ENCODE assay signal across 16 cellular contexts in genomic region chr10:92407305-92408016, GRCh38.
DNase-seq lines count a peak whose midpoint lies in the region; ATAC-seq and TF ChIP-seq lines count a peak whose summit lies in the region.
"Had no signal": no experiment of that assay in that cellular context is flagged by ENCODE, and none has a peak within 500 bp of the region (broad histone marks: within the 10 kb centered on the region; RNA-seq: fewer than 3 reads in every experiment).

No MANE protein-coding gene starts in this region.

- no peaks in the 10 kb centered on the region for H3K36me3 ChIP-seq in SJCRH30
- H3K36me3 ChIP-seq in upper lobe of right lung: no peaks in the 10 kb centered on the region
- H3K36me3 ChIP-seq: tibial artery had no signal

- H3K4me3 Mint-ChIP-seq in glutamatergic neuron (ENCODE audit: unreplicated experiment): no peak overlapping the region
- H3K4me3 Mint-ChIP-seq: activated naive CD8-positive, alpha-beta T cell treated with anti-CD3 and anti-CD28 coated beads, Interleukin-2, amount 50 U/mL, for 24 hours had no signal

- peaks cover 45% of the 10 kb centered on the region for H3K4me1 ChIP-seq in SJCRH30
- H3K4me1 ChIP-seq in upper lobe of right lung: no peaks in the 10 kb centered on the region
- H3K4me1 ChIP-seq: A549, tibial artery had no signal

- H3K27me3 ChIP-seq in SJCRH30 (no peaks in the 10 kb centered on the region), upper lobe of right lung (no peaks in the 10 kb centered on the region)
- H3K27me3 ChIP-seq: tibial artery had no signal

- no peaks in the 10 kb centered on the region for H3K27me3 Mint-ChIP-seq in glutamatergic neuron (ENCODE audit: unreplicated experiment)

- no peaks in the 10 kb centered on the region for H3K36me3 Mint-ChIP-seq in glutamatergic neuron (ENCODE audit: unreplicated experiment)

- H3K9me3 Mint-ChIP-seq in glutamatergic neuron (ENCODE audit: unreplicated experiment): no peaks in the 10 kb centered on the region
- H3K9me3 Mint-ChIP-seq: activated naive CD8-positive, alpha-beta T cell treated with anti-CD3 and anti-CD28 coated beads, Interleukin-2, amount 50 U/mL, for 24 hours had no signal

- no peak overlapping the region for H3K27ac Mint-ChIP-seq in glutamatergic neuron (ENCODE audit: unreplicated experiment)
- H3K27ac Mint-ChIP-seq: activated naive CD8-positive, alpha-beta T cell treated with anti-CD3 and anti-CD28 coated beads, Interleukin-2, amount 50 U/mL, for 24 hours had no signal

- H3K4me3 ChIP-seq in SJCRH30: no peak overlapping the region
- no peak overlapping the region for H3K4me3 ChIP-seq in fibroblast of the aortic adventitia (ENCODE audit: low read depth, low read length)
- no peak overlapping the region for H3K4me3 ChIP-seq in upper lobe of right lung
- H3K4me3 ChIP-seq: A549, tibial artery had no signal

- H3K4me1 Mint-ChIP-seq in glutamatergic neuron (ENCODE audit: low read depth, unreplicated experiment): no peaks in the 10 kb centered on the region
- H3K4me1 Mint-ChIP-seq: activated naive CD8-positive, alpha-beta T cell treated with anti-CD3 and anti-CD28 coated beads, Interleukin-2, amount 50 U/mL, for 24 hours had no signal

- ATAC-seq in left cardiac atrium: peak in 1 of 2 donors; percentile 26
- ATAC-seq in upper lobe of right lung: peak; percentile 18
- ATAC-seq: A549; activated CD4-positive, CD25-positive, alpha-beta regulatory T cell treated with anti-CD3 and anti-CD28 coated beads, Interleukin-2, amount 50 U/mL, for 24 hours; activated naive CD8-positive, alpha-beta T cell treated with anti-CD3 and anti-CD28 coated beads, Interleukin-2, amount 50 U/mL, for 24 hours had no signal

- no peak for TF ChIP-seq CTCF in fibroblast of the aortic adventitia (IDR thresholded peaks at IDR 0.05; ENCODE audit: insufficient read depth, low read length)
- no peak for TF ChIP-seq CTCF in upper lobe of right lung (IDR thresholded peaks at IDR 0.05)
- TF ChIP-seq CTCF in glutamatergic neuron (IDR thresholded peaks at IDR 0.05; ENCODE audit: partially characterized antibody, unreplicated experiment): no peak

- intact Hi-C loops in left cardiac atrium (cut with DNase I): no loop called here
- intact Hi-C loops in cardiac septum (cut with DNase I): no loop called here
- intact Hi-C loops in upper lobe of right lung (cut with DNase I): no loop called here

- H3K27ac ChIP-seq in SJCRH30: peak overlapping the region; percentile 99
- H3K27ac ChIP-seq in upper lobe of right lung: no peak overlapping the region
- H3K27ac ChIP-seq: A549, tibial artery had no signal

- DNase-seq in left cardiac atrium (peak; percentile 27), cardiac septum (ENCODE audit: low spot score) (no peak), SJCRH30 (peak; percentile 87 to 95), fibroblast of the aortic adventitia (ENCODE audit: low read depth) (peak; percentile 4), upper lobe of right lung (no peak), OCI-M2 (lab: John Stamatoyannopoulos, UW; ENCODE audit: unreplicated experiment) (no peak), glutamatergic neuron (no peak), hypothalamus (lab: John Stamatoyannopoulos, UW) (no peak)
- DNase-seq: activated naive CD8-positive, alpha-beta T cell treated with anti-CD3 and anti-CD28 coated beads, Interleukin-2, amount 50 U/mL, for 24 hours; activated T-cell treated with anti-CD3 and anti-CD28 coated beads, Interleukin-2, amount 50 U/mL, for 1 hour; NCI-H2107; posterior cingulate gyrus; SW 1271 had no signal

- no peaks in the 10 kb centered on the region for H3K9me3 ChIP-seq in SJCRH30 (replicated peaks)
- no peaks in the 10 kb centered on the region for H3K9me3 ChIP-seq in upper lobe of right lung
- H3K9me3 ChIP-seq: A549, tibial artery had no signal

Comparison
In these comparisons a context has a peak if more than half of its experiments do, and no peak if none do; other contexts are left out.
1. DNase-seq: peak in left cardiac atrium (single experiment), SJCRH30 (2 of 2) and fibroblast of the aortic adventitia (single experiment); none in cardiac septum (single experiment), upper lobe of right lung (single experiment), OCI-M2 (single experiment), glutamatergic neuron (single experiment) and hypothalamus (0 of 51).